In the genomic region with DNA sequence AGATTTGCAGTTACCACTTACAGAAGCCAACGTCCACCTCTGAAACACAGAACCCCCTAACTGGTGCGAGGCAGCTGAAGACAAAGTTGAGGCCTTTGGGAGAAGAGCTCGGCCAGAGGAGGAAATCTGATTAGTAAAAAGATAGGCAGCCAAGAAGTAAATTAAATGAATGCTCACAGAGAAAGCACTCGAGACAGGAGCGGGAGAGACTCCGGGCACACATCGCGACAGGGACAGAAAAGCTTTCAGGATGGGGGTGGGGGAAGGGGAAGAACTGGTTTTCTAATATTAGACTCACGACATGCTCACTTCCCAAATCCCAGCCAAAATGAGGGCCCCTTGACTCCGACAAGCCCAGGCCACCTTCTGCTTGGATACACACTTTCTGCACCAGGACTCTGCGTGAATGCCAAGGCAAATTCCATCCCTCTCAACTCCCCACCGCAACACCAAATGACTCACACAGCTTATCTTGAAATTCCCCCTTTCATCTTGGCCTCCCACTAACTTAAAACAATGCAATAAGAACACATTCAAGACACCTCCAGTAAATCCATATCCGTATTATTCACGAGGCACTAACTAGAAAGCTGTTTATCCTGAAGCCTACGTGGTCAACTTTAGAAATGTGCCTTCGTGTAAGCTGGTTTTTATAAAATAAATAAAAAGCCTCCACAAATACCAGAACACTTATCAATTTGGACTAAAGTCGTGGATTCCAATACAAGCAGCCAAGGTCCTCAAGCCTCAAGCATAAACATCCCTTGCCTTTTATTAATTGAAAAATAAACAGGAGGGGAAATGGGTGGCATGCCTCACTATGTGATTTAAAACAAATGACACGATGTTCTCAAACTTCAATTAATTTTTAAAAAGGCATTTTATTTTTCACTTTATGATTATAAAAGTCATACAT, we compare ENCODE assay signal across 9 cellular contexts. TPM values are rescaled to one million over a fixed set of nuclear protein-coding genes. Genes with fewer than 3 reads are reported as not detected.
DNase-seq lines count a peak whose midpoint lies in the region; ATAC-seq and TF ChIP-seq lines count a peak whose summit lies in the region.
"Had no signal": no experiment of that assay in that cellular context is flagged by ENCODE, and none has a peak within 500 bp of the region (broad histone marks: within the 10 kb centered on the region; RNA-seq: fewer than 3 reads in every experiment).

No MANE protein-coding gene starts in this region.

- no peaks in the 10 kb centered on the region for H3K9me3 ChIP-seq in HCT116 (ENCODE audit: control insufficient read depth in 1 of 2, insufficient read depth in 1 of 2, low read depth in 1 of 2, low read length in 2 of 2)
- H3K9me3 ChIP-seq in adipocyte (ENCODE audit: control insufficient read depth, low read length): no peaks in the 10 kb centered on the region
- no peaks in the 10 kb centered on the region for H3K9me3 ChIP-seq in smooth muscle cell (replicated peaks; ENCODE audit: low read depth)
- H3K9me3 ChIP-seq in tibial nerve: no peaks in the 10 kb centered on the region

- H2AFZ ChIP-seq in HCT116 (ENCODE audit: low read depth, low read length, poor library complexity, severe bottlenecking): no peak overlapping the region
- no peak overlapping the region for H2AFZ ChIP-seq in smooth muscle cell (ENCODE audit: low read depth)

- no peaks in the 10 kb centered on the region for H3K27me3 ChIP-seq in HCT116 (ENCODE audit: insufficient read depth, low read length)
- H3K27me3 ChIP-seq in adipocyte (replicated peaks; ENCODE audit: control insufficient read depth, insufficient read depth, low read length): peaks cover 5% of the 10 kb centered on the region
- H3K27me3 ChIP-seq in smooth muscle cell (ENCODE audit: low read depth): no peaks in the 10 kb centered on the region
- no peaks in the 10 kb centered on the region for H3K27me3 ChIP-seq in tibial nerve

- peaks cover 22% of the 10 kb centered on the region for H3F3A ChIP-seq in smooth muscle cell (ENCODE audit: low read depth)

- H3K9me2 ChIP-seq in HCT116 (ENCODE audit: insufficient read depth): no peaks in the 10 kb centered on the region

- TF ChIP-seq CTCF in HCT116 (IDR thresholded peaks at IDR 0.05 in 2 of 3, conservative IDR thresholded peaks at IDR 0.05 in 1 of 3; ENCODE audit: borderline replicate concordance in 1 of 3, insufficient read depth in 1 of 3, low read depth in 2 of 3, low read length in 2 of 3): no peak
- no peak for TF ChIP-seq CTCF in smooth muscle cell (IDR thresholded peaks at IDR 0.05; ENCODE audit: borderline replicate concordance, insufficient read depth, poor library complexity, severe bottlenecking)
- no peak for TF ChIP-seq CTCF in tibial nerve (IDR thresholded peaks at IDR 0.05)

- H3K27ac ChIP-seq in HCT116 (ENCODE audit: low read depth, low read length) (peak overlapping the region; percentile 97), smooth muscle cell (ENCODE audit: low read depth) (peak overlapping the region; percentile 74), tibial nerve (peak overlapping the region in 1 of 4 donors; percentile 1)

- peak; percentile 46; the same call in 1 of the 2 replicates for TF ChIP-seq RAD21 in HCT116 (IDR thresholded peaks at IDR 0.05; ENCODE audit: low read depth)

- CTCF ChIA-PET in HCT116 (lab: Charles Lee): interaction anchor here (0.8 to 1.3 kb wide), 2 partner anchors 47 to 54 kb away, joined by 4 read pairs; no protein-coding TSS in a partner anchor

- TF ChIP-seq POLR2A in HCT116 (IDR thresholded peaks at IDR 0.05; ENCODE audit: borderline replicate concordance, extremely low read depth, insufficient read depth, insufficient read length): no peak
- no peak for TF ChIP-seq POLR2A in tibial nerve (IDR thresholded peaks at IDR 0.05)

- TF ChIP-seq EP300 in tibial nerve (IDR thresholded peaks at IDR 0.05): peak in 1 of 2 donors; percentile 27

- H4K20me1 ChIP-seq in HCT116 (ENCODE audit: insufficient read depth) (no peaks in the 10 kb centered on the region), smooth muscle cell (ENCODE audit: low read depth) (peaks cover 88% of the 10 kb centered on the region)

- H3K4me3 ChIP-seq in HCT116 (replicated peaks in 1 of 2; ENCODE audit: low read depth in 1 of 2, low read length in 2 of 2) (peak overlapping the region; percentile 24 to 52), adipocyte (ENCODE audit: low read length) (peak overlapping the region; percentile 17), smooth muscle cell (no peak overlapping the region), tibial nerve (no peak overlapping the region)

- H3K79me2 ChIP-seq in HCT116 (ENCODE audit: insufficient read depth, low read length) (peaks cover 69% of the 10 kb centered on the region), smooth muscle cell (ENCODE audit: low read depth) (peaks cover 71% of the 10 kb centered on the region)

- DNase-seq in HCT116 (ENCODE audit: low read depth, low spot score) (peak; percentile 98), adipocyte (ENCODE audit: low read depth) (peak; percentile 88), hepatic stellate cell (ENCODE audit: low spot score) (peak; percentile 85), smooth muscle cell (lab: John Stamatoyannopoulos, UW; ENCODE audit: unreplicated experiment) (no peak), NCI-H510A treated with DMSO at 0.1 percent for 48 hours (lab: John Stamatoyannopoulos, UW) (no peak), tibial nerve (ENCODE audit: low spot score in 2 of 2) (no peak)
- no peak for DNase-seq in activated effector memory CD4-positive, alpha-beta T cell treated with Interleukin-2 at 50 U/mL for 16 hours
- DNase-seq: NCI-H82 had no signal

- intact Hi-C loops in HCT116 (cut with micrococcal nuclease): loop anchor here (2.0 kb wide), 2 partner anchors 39 to 55 kb away; no protein-coding TSS in a partner anchor

- 9% methylated on average over 17 of the region's 18 CpGs for WGBS in smooth muscle cell (ENCODE audit: low lambda C conversion rate)
- 58 to 61% methylated on average over 18 of the region's 18 CpGs for WGBS in tibial nerve, 2 donors

- H3K4me1 ChIP-seq in HCT116 (ENCODE audit: control insufficient read depth in 1 of 2, insufficient read depth in 2 of 2, low read length in 2 of 2) (peaks cover 81 to 99% of the 10 kb centered on the region in 2 experiments), adipocyte (ENCODE audit: control insufficient read depth, insufficient read depth, low read length) (peaks cover 13% of the 10 kb centered on the region), smooth muscle cell (ENCODE audit: low read depth) (peaks cover 10% of the 10 kb centered on the region), tibial nerve (peaks cover 0 to 15% (median 0%) of the 10 kb centered on the region in 4 donors)

- ATAC-seq in HCT116 (peak; percentile 73), HG02763 (IDR thresholded peaks at IDR 0.05; ENCODE audit: unreplicated experiment) (no peak)

- POLR2A ChIA-PET in HCT116 (lab: Charles Lee): interaction anchor here (1.0 kb wide), 1 partner anchor 11 kb away, joined by 3 read pairs; no protein-coding TSS in a partner anchor

- H3K36me3 ChIP-seq in HCT116 (ENCODE audit: control insufficient read depth in 1 of 2, insufficient read depth in 2 of 2, low read length in 2 of 2) (no peaks in the 10 kb centered on the region), adipocyte (ENCODE audit: control insufficient read depth, insufficient read depth, low read length, severe bottlenecking) (no peaks in the 10 kb centered on the region), smooth muscle cell (ENCODE audit: low read depth) (no peaks in the 10 kb centered on the region), tibial nerve (no peaks in the 10 kb centered on the region)

- H3K4me2 ChIP-seq in HCT116 (ENCODE audit: low read length): peak overlapping the region; percentile 96
- H3K4me2 ChIP-seq in smooth muscle cell: peak overlapping the region; percentile 59

- H3K9ac ChIP-seq in HCT116 (ENCODE audit: low read length) (peak overlapping the region; percentile 95), adipocyte (ENCODE audit: low read length) (peak overlapping the region; percentile 38), smooth muscle cell (ENCODE audit: low read depth) (peak overlapping the region; percentile 45)

- RAD21 ChIA-PET in HCT116 (lab: Charles Lee; ENCODE audit: low non-redundant PET in 1 of 2, low total read pairs in 2 of 2, uncharacterized antibody in 2 of 2, unreplicated experiment in 2 of 2): no interaction called here

- BruUV-seq in HCT116 (replicated peaks; lab: Mats Ljungman, UMichigan): TSS peak; percentile 83

TF ChIP-seq in HCT116, 20 proteins besides CTCF, POLR2A, EP300 and RAD21 (continues in another document):
- TF ChIP-seq, protein P1, sequence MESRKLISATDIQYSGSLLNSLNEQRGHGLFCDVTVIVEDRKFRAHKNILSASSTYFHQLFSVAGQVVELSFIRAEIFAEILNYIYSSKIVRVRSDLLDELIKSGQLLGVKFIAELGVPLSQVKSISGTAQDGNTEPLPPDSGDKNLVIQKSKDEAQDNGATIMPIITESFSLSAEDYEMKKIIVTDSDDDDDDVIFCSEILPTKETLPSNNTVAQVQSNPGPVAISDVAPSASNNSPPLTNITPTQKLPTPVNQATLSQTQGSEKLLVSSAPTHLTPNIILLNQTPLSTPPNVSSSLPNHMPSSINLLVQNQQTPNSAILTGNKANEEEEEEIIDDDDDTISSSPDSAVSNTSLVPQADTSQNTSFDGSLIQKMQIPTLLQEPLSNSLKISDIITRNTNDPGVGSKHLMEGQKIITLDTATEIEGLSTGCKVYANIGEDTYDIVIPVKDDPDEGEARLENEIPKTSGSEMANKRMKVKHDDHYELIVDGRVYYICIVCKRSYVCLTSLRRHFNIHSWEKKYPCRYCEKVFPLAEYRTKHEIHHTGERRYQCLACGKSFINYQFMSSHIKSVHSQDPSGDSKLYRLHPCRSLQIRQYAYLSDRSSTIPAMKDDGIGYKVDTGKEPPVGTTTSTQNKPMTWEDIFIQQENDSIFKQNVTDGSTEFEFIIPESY (IDR thresholded peaks at IDR 0.05; ENCODE audit: extremely low read depth, insufficient replicate concordance, low read length): peak; percentile 31
- TF ChIP-seq TCF7L2 (IDR thresholded peaks at IDR 0.05; ENCODE audit: borderline replicate concordance, extremely low read depth, insufficient read depth, insufficient read length): peak; percentile 98
- TF ChIP-seq ZNF274 (IDR thresholded peaks at IDR 0.05; ENCODE audit: low read depth, low read length): no peak
- peak; percentile 67 for TF ChIP-seq EGR1 (IDR thresholded peaks at IDR 0.05; ENCODE audit: low read depth)
- TF ChIP-seq SRF (IDR thresholded peaks at IDR 0.05; ENCODE audit: low read depth): peak; percentile 77; the same call in 1 of the 2 replicates
- TF ChIP-seq EZH2 (IDR thresholded peaks at IDR 0.05): no peak
- TF ChIP-seq CBX3 (IDR thresholded peaks at IDR 0.05; ENCODE audit: low read depth): peak; percentile 98

RNA-seq across cellular contexts. Expression of a gene that starts 46.1 kb away (rescaled TPM):
- total RNA-seq in HCT116 (2021; ENCODE audit: unreplicated experiment): 83.7 TPM
- polyA plus RNA-seq in HCT116 (2012): 60.7 and 64.7 TPM in 2 replicates
- total RNA-seq in smooth muscle cell: 58.3 and 89.0 TPM in 2 replicates
- polyA plus RNA-seq in smooth muscle cell: 78.6 and 81.8 TPM in 2 replicates
- 10 to 100 TPM in 3 of 4 donors, 1 to 10 TPM in 1; 6.6 to 28.4 (median 14.7) TPM for total RNA-seq in tibial nerve

Comparison
In these comparisons a context has a peak if more than half of its experiments do, and no peak if none do; other contexts are left out.
1. DNase-seq: peak in HCT116 (single experiment), adipocyte (single experiment) and hepatic stellate cell (single experiment); none in smooth muscle cell (single experiment), activated effector memory CD4-positive, alpha-beta T cell treated with Interleukin-2 at 50 U/mL for 16 hours (single experiment), NCI-H510A treated with DMSO at 0.1 percent for 48 hours (single experiment) and tibial nerve (0 of 2).
2. H3K4me3 ChIP-seq: peak in HCT116 (2 of 2) and adipocyte (single experiment); none in smooth muscle cell (single experiment) and tibial nerve (0 of 4).
3. H3K9ac ChIP-seq: peak in every context shown above with its lines; median percentile 95 in HCT116; 45 in smooth muscle cell; 38 in adipocyte.